22 cellular contexts compared by ENCODE assay signal in the genomic region with DNA sequence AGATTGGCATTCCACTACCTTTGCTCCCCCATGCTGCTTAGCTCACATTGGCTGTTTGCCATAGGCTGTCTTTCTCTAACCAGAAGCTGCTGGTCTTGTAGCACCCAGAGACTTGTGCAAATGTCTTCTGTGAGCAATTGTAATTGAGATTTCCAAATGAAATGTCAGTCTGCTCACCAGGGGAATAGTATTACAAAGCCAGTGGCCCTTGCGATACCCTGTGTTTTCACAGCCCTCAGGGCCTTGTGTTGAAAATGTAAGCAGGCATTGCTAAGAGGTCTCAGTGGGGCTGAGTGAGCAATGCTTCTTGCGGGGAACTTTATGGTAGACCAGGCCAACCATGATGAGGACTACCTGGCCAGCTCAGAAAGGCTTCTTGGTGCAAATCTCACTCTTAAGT.
"Had no signal": no experiment of that assay in that cellular context is flagged by ENCODE, and none has a peak within 500 bp of the region (broad histone marks: within the 10 kb centered on the region; RNA-seq: fewer than 3 reads in every experiment).

No MANE protein-coding gene starts in this region.

- H3K9me3 Mint-ChIP-seq: activated T-cell treated with anti-CD3 and anti-CD28 coated beads, Interleukin-2, amount 50 U/mL, for 24 hours; stimulated activated naive B cell treated with anti-CD40 and anti-IgM and Interleukin-4, amounts not matched to agents 10 μg/mL and 1 μg/mL and 100 μg/mL, for 72 hours had no signal

- H3K4me1 Mint-ChIP-seq: stimulated activated naive B cell treated with anti-CD40 and anti-IgM and Interleukin-4, amounts not matched to agents 10 μg/mL and 1 μg/mL and 100 μg/mL, for 72 hours had no signal

- H3K4me3 ChIP-seq: hepatocyte, lung, spleen, thoracic aorta had no signal

- ATAC-seq: activated CD8-positive, alpha-beta T cell treated with anti-CD3 and anti-CD28 coated beads, Interleukin-2, amount 10 ng/mL, durations not matched to agents 7 days and 5 days; left colon; stimulated activated naive B cell treated with anti-CD40 and anti-IgM and Interleukin-4, amounts not matched to agents 10 μg/mL and 1 μg/mL and 100 μg/mL, for 72 hours had no signal

- H3K27me3 Mint-ChIP-seq: activated CD4-positive, alpha-beta T cell treated with anti-CD3 and anti-CD28 coated beads, Interleukin-2, amount 10 ng/mL, durations not matched to agents 24 days and 14 days; activated T-cell treated with anti-CD3 and anti-CD28 coated beads, Interleukin-2, amount 50 U/mL, for 24 hours; stimulated activated naive B cell treated with anti-CD40 and anti-IgM and Interleukin-4, amounts not matched to agents 10 μg/mL and 1 μg/mL and 100 μg/mL, for 72 hours had no signal

- H3K27me3 ChIP-seq: foreskin keratinocyte, hepatocyte, spleen had no signal

- H3K36me3 Mint-ChIP-seq: stimulated activated naive B cell treated with anti-CD40 and anti-IgM and Interleukin-4, amounts not matched to agents 10 μg/mL and 1 μg/mL and 100 μg/mL, for 72 hours had no signal

- H3K27ac ChIP-seq: foreskin keratinocyte, hepatocyte, spleen, thoracic aorta had no signal

- H3K36me3 ChIP-seq: spleen, thoracic aorta had no signal

- H3K4me1 ChIP-seq: foreskin keratinocyte had no signal

- DNase-seq: activated CD4-positive, alpha-beta T cell treated with anti-CD3 and anti-CD28 coated beads, Interleukin-2, amount 10 ng/mL, durations not matched to agents 24 days and 14 days; activated CD4-positive, CD25-positive, alpha-beta regulatory T cell; activated CD8-positive, alpha-beta T cell treated with anti-CD3 and anti-CD28 coated beads, Interleukin-2, amount 10 ng/mL, durations not matched to agents 7 days and 5 days; activated naive CD4-positive, alpha-beta T cell treated with Interleukin-2 at 50 U/mL for 16 hours; activated T-cell treated with anti-CD3 and anti-CD28 coated beads, Interleukin-2, amount 50 U/mL, for 24 hours; aorta; cerebellar nuclear complex; cortex of kidney; effector CD4-positive, alpha-beta T cell; islet precursor cell; left colon; nucleus accumbens; posterior cingulate gyrus; retina; spleen; stimulated activated naive B cell treated with anti-CD40 and anti-IgM and Interleukin-4, amounts not matched to agents 10 μg/mL and 1 μg/mL and 100 μg/mL, for 72 hours had no signal

- H3K4me3 Mint-ChIP-seq: activated CD4-positive, alpha-beta T cell treated with anti-CD3 and anti-CD28 coated beads, Interleukin-2, amount 10 ng/mL, durations not matched to agents 24 days and 14 days; activated CD8-positive, alpha-beta T cell treated with anti-CD3 and anti-CD28 coated beads, Interleukin-2, amount 10 ng/mL, durations not matched to agents 7 days and 5 days; activated T-cell treated with anti-CD3 and anti-CD28 coated beads, Interleukin-2, amount 50 U/mL, for 24 hours; nephron; stimulated activated naive B cell treated with anti-CD40 and anti-IgM and Interleukin-4, amounts not matched to agents 10 μg/mL and 1 μg/mL and 100 μg/mL, for 72 hours had no signal

- H3K9me3 ChIP-seq: spleen, thoracic aorta had no signal

- H3K27ac Mint-ChIP-seq: activated CD4-positive, alpha-beta T cell treated with anti-CD3 and anti-CD28 coated beads, Interleukin-2, amount 10 ng/mL, durations not matched to agents 24 days and 14 days; activated CD8-positive, alpha-beta T cell treated with anti-CD3 and anti-CD28 coated beads, Interleukin-2, amount 10 ng/mL, durations not matched to agents 7 days and 5 days; activated T-cell treated with anti-CD3 and anti-CD28 coated beads, Interleukin-2, amount 50 U/mL, for 24 hours; activated T-helper 2 cell treated with anti-CD3 and anti-CD28 coated beads, Interferon-gamma antibody, Interleukin-2, Interleukin-4, amounts not matched to agents 10 μg/mL and 5 μg/mL and 100 μg/mL, durations not matched to agents 14 hours and 24 hours and 36 hours; stimulated activated naive B cell treated with anti-CD40 and anti-IgM and Interleukin-4, amounts not matched to agents 10 μg/mL and 1 μg/mL and 100 μg/mL, for 72 hours had no signal
